ENCODE assay signal across 9 cellular contexts in the genomic region with DNA sequence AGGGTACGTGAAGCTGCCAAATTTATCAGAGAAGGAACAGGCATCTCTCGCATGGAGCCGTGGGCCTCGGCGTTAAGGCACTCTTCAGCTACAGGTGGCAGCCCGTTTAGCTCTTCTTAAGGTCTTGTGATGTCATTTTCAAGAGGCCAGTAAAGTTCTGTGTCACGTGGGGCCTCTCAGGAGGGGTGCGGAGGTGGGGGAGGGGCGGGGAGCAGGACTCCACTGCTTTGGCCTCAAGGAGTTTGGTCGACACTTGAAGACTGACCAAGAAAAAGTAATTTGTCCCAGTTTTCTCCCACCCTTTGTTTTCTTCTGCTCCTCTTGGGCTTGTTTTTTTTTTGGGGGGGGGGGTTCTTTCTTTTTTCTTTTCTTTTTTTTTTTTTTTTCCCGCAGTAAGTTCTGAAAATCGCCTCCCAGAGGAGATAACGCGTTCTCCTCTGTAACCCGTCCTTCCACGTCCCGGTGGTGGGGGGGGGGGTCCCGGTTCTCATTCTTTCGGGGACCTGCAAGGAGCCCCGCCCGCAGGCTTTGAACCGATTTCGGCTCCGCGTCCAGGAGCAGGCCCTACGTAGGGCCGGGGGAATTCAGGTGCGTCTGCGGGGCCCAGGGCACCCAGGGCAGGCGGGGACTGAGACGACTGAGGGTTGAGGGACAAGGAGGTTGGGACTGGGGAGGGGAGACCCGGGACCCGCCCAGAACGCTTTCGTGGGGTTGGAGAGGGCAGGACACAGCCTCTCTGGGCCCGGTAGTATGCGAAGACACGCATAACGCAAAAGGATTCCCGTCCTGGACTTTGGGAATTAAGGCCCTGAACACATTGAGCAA. TPM values are rescaled to one million over a fixed set of nuclear protein-coding genes. Genes with fewer than 3 reads are reported as not detected.
A peak's percentile ranks its signal among the peaks of the same experiment; 100 is the strongest.
DNase-seq lines count a peak whose midpoint lies in the region; TF ChIP-seq lines count a peak whose summit lies in the region.
"Had no signal": no experiment of that assay in that cellular context is flagged by ENCODE, and none has a peak within 500 bp of the region (broad histone marks: within the 10 kb centered on the region; RNA-seq: fewer than 3 reads in every experiment).

No MANE protein-coding gene starts in this region.

- H3K4me1 ChIP-seq in left ventricle myocardium inferior: peaks cover 9% of the 10 kb centered on the region

- peaks cover 4% of the 10 kb centered on the region for H3K9me3 ChIP-seq in left ventricle myocardium inferior (replicated peaks)

- H3K4me3 ChIP-seq in left ventricle myocardium inferior: peak overlapping the region; percentile 57

- H3K27ac ChIP-seq in left ventricle myocardium inferior (replicated peaks): no peak overlapping the region

- peaks cover 98% of the 10 kb centered on the region for H3K27me3 ChIP-seq in left ventricle myocardium inferior (ENCODE audit: low read depth)

- intact Hi-C loops in left ventricle myocardium inferior (cut with micrococcal nuclease): no loop called here

- no peak for TF ChIP-seq CTCF in left ventricle myocardium inferior (IDR thresholded peaks at IDR 0.05; ENCODE audit: borderline replicate concordance)

- DNase-seq in EL (peak; percentile 82), HCEC 1CT (peak; percentile 68), NCI-H524 treated with DMSO at 0.1 percent for 48 hours (lab: John Stamatoyannopoulos, UW) (peak; percentile 45), left ventricle myocardium inferior (peak; percentile 20), renal cortical epithelial cell (ENCODE audit: low read depth) (peak; percentile 63), NCI-H510A treated with DMSO at 0.1 percent for 48 hours (lab: John Stamatoyannopoulos, UW) (no peak), NCI-H2107 treated with DMSO at 0.1 percent for 48 hours (lab: John Stamatoyannopoulos, UW; ENCODE audit: unreplicated experiment) (no peak)
- peak; percentile 38 for DNase-seq in activated naive CD4-positive, alpha-beta T cell treated with anti-CD3 and anti-CD28 coated beads, Interleukin-2, amount 50 U/mL, for 16 hours

- no peaks in the 10 kb centered on the region for H3K36me3 ChIP-seq in left ventricle myocardium inferior

RNA-seq across cellular contexts. Expression of a gene that starts 26.0 kb away (rescaled TPM):
- not detected for total RNA-seq in left ventricle myocardium inferior
- not detected in 2 replicates for total RNA-seq in renal cortical epithelial cell
- total RNA-seq: T-helper 1 cell treated with Interleukin-12 subunit alpha and Interleukin-12 subunit beta and Interleukin-4 antibody, amounts not matched to agents 30 ng/mL and 1 ng/mL, for 36 hours had no signal

RNA-seq across cellular contexts. Expression of a gene that starts 36.1 kb away (rescaled TPM):
- total RNA-seq in left ventricle myocardium inferior (not detected), renal cortical epithelial cell (not detected in 2 replicates)
- total RNA-seq: T-helper 1 cell treated with Interleukin-12 subunit alpha and Interleukin-12 subunit beta and Interleukin-4 antibody, amounts not matched to agents 30 ng/mL and 1 ng/mL, for 36 hours had no signal

RNA-seq across cellular contexts. Expression of a gene that starts 46.3 kb away (rescaled TPM):
- total RNA-seq in left ventricle myocardium inferior: 1.5 TPM
- total RNA-seq in renal cortical epithelial cell: 1.9 and 10.0 TPM in 2 replicates

Comparison
In these comparisons a context has a peak if more than half of its experiments do, and no peak if none do; other contexts are left out.
1. DNase-seq: peak in EL (single experiment), HCEC 1CT (single experiment), NCI-H524 treated with DMSO at 0.1 percent for 48 hours (single experiment), activated naive CD4-positive, alpha-beta T cell treated with anti-CD3 and anti-CD28 coated beads, Interleukin-2, amount 50 U/mL, for 16 hours (single experiment), left ventricle myocardium inferior (single experiment) and renal cortical epithelial cell (single experiment); none in NCI-H510A treated with DMSO at 0.1 percent for 48 hours (single experiment) and NCI-H2107 treated with DMSO at 0.1 percent for 48 hours (single experiment).